ENCODE assay signal across 1 cellular context in the genomic region with DNA sequence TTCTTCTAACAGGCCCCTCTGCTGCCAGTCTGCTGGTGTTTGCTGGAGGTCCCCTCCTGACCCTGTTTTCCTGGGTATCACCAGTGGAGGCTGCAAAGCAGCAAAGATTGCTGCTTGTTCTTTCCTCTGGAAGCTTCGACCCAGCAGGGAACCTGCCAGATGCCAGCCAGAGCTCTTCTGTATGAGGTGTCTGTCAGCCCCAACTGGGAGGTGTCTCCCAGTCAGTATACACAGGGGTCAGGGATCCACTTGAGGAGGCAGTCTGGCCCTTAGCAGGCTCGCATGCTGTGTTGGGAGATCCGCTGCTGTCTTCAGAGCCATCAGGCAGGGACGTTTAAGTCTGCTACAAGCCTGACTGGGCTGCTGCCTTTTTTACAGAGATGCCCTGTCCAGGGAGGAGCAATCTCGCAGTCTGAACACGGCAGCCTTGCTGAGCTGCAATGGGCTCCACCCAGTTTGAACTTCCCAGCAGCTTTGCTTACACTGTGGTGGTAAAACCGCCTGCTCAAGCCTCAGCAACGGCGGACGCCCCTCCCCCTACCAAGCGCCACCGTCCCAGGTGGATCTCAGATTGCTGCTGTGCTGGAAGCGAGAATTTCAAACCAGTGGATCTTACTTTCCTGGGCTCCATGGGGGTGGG.
A peak's percentile ranks its signal among the peaks of the same experiment; 100 is the strongest.
TF ChIP-seq lines count a peak whose summit lies in the region.

No MANE protein-coding gene starts in this region.

TF ChIP-seq in H1, 55 proteins besides CTCF, POLR2A, EP300 and RAD21:
- no peak for TF ChIP-seq NRF1 (IDR thresholded peaks at IDR 0.05; ENCODE audit: low read depth, low read length)
- TF ChIP-seq, protein P1, sequence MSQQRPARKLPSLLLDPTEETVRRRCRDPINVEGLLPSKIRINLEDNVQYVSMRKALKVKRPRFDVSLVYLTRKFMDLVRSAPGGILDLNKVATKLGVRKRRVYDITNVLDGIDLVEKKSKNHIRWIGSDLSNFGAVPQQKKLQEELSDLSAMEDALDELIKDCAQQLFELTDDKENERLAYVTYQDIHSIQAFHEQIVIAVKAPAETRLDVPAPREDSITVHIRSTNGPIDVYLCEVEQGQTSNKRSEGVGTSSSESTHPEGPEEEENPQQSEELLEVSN (IDR thresholded peaks at IDR 0.05): peak; percentile 30; the same call in 1 of the 2 replicates
- TF ChIP-seq EZH2 (IDR thresholded peaks at IDR 0.05; ENCODE audit: low read depth, low read length, severe bottlenecking): no peak
- TF ChIP-seq TBP (IDR thresholded peaks at IDR 0.05; ENCODE audit: low read depth, low read length): no peak
- TF ChIP-seq, protein P2, sequence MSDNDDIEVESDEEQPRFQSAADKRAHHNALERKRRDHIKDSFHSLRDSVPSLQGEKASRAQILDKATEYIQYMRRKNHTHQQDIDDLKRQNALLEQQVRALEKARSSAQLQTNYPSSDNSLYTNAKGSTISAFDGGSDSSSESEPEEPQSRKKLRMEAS (IDR thresholded peaks at IDR 0.05): peak; percentile 61
- 0 out of 2 replicates have a peak, but pooled peaks have one; percentile 20 for TF ChIP-seq TAF1 (IDR thresholded peaks at IDR 0.05; ENCODE audit: low read depth, low read length)
- TF ChIP-seq SP1 (IDR thresholded peaks at IDR 0.05; ENCODE audit: low read depth, low read length): peak; percentile 45; the same call in 1 of the 2 replicates
- TF ChIP-seq SIN3A (conservative IDR thresholded peaks at IDR 0.05 in 1 of 2, IDR thresholded peaks at IDR 0.05 in 1 of 2; ENCODE audit: low read depth in 1 of 2, low read length in 2 of 2): no peak
- TF ChIP-seq RBBP5 (IDR thresholded peaks at IDR 0.05; ENCODE audit: borderline replicate concordance, low read depth, low read length): peak; percentile 93; the same call in 1 of the 2 replicates
- TF ChIP-seq ASH2L (IDR thresholded peaks at IDR 0.05; ENCODE audit: low read length): peak; percentile 81
